ENCODE assay signal across 8 cellular contexts in the genomic region with DNA sequence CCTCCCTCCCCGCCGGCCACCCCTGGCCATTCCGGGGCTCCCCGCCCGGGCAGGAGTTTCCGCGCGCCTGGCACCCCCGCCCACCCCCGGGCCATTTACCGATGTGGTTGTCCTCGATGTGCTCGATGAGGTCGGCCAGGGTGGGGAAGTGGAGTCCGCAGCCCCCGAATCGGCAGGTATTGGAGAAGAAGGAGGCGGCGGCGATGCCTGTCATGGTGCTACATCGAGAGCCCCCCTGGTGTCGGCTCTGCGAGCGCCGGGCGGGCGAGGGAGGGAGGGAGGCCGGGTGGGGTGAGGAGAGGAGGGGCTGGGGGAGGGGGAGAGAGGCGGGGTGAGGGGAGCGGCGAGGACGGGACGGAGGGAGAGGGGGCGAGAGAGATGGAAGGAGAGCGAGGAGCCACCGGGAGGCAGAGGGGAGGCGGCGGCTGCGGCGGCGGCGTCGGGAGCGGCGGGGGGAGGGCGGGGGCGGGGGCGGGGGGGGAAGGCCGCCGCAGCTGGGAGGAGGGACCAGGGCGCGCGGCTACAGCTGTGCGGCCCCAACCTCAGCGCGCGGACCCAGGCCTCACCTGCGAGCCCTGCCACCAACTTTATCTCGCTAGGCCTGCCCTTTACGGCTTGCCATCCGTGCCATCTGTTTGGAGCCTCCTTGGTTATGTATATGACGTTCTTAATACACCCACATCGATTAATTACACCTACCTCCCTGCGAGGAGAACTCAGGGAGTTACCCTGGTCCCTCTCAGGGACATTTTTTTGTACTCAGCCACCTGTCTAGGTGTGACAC. TPM values are rescaled to one million over a fixed set of nuclear protein-coding genes. Genes with fewer than 3 reads are reported as not detected.
DNase-seq lines count a peak whose midpoint lies in the region; ATAC-seq lines count a peak whose summit lies in the region.

JAZF1 (minus strand) TSS at position 432 of the 784 bp plus-strand sequence.

- ATAC-seq in HG03045 (IDR thresholded peaks at IDR 0.05; ENCODE audit: unreplicated experiment) (no peak), GM18867 (IDR thresholded peaks at IDR 0.05; ENCODE audit: unreplicated experiment) (no peak)

- DNase-seq in DMS53 (lab: John Stamatoyannopoulos, UW): peak; percentile 92
- peak; percentile 40 for DNase-seq in M059J (ENCODE audit: low read depth)
- peak; percentile 44 for DNase-seq in T-helper 9 cell
- peak; percentile 80 for DNase-seq in astrocyte of the hippocampus (ENCODE audit: low read depth, low spot score)
- peak; percentile 42 to 64 for DNase-seq in hippocampal formation (lab: John Stamatoyannopoulos, UW)
- peak; percentile 69 for DNase-seq in putamen (ENCODE audit: low spot score)

RNA-seq across cellular contexts. Expression of gene JAZF1, which starts in this region (rescaled TPM):
- total RNA-seq in M059J (2014; rRNA removed; shearing (Covaris generic)): 6.7 and 6.9 TPM in 2 replicates

Comparison
In these comparisons a context has a peak if more than half of its experiments do, and no peak if none do; other contexts are left out.
1. DNase-seq: peak in every context shown above with its lines; median percentile 92 in DMS53; 80 in astrocyte of the hippocampus; 69 in putamen; 53 in hippocampal formation; 44 in T-helper 9 cell; 40 in M059J.